ENCODE assay signal across 8 cellular contexts in genomic region chr1:154936416-154937050, GRCh38. TPM values are rescaled to one million over a fixed set of nuclear protein-coding genes. Genes with fewer than 3 reads are reported as not detected.
DNase-seq lines count a peak whose midpoint lies in the region; ATAC-seq and TF ChIP-seq lines count a peak whose summit lies in the region.

Gene PMVK (minus strand): TSS chr1:154936719. CDS start chr1:154936685, 34 bp downstream.

- peaks cover 49% of the 10 kb centered on the region for H3K4me1 Mint-ChIP-seq in activated naive CD8-positive, alpha-beta T cell (ENCODE audit: low read depth)
- H3K4me1 Mint-ChIP-seq in glutamatergic neuron (ENCODE audit: low read depth, unreplicated experiment) (peaks cover 20% of the 10 kb centered on the region), osteocyte (ENCODE audit: unreplicated experiment) (peaks cover 26% of the 10 kb centered on the region)

- H3K27ac Mint-ChIP-seq in activated naive CD8-positive, alpha-beta T cell: peak within 1 kb of the TSS; percentile 98
- H3K27ac Mint-ChIP-seq in glutamatergic neuron (ENCODE audit: unreplicated experiment): peak within 1 kb of the TSS; percentile 99
- H3K27ac Mint-ChIP-seq in osteocyte (ENCODE audit: unreplicated experiment): peak within 1 kb of the TSS; percentile 99

- peak within 1 kb of the TSS; percentile 100 for H3K27ac ChIP-seq in thymus (ENCODE audit: low read depth)

- DNase-seq in GM10266 (ENCODE audit: extremely low spot score) (peak; percentile 91), NCI-H1092 (lab: John Stamatoyannopoulos, UW) (peak; percentile 95), glutamatergic neuron (peak; percentile 91), osteocyte (ENCODE audit: extremely low spot score, unreplicated experiment) (peak; percentile 96)

- ATAC-seq in HG02588 (IDR thresholded peaks at IDR 0.05; ENCODE audit: unreplicated experiment): peak; percentile 69
- ATAC-seq in SK-N-SH treated with all-trans-retinoic acid at 6 μM for 48 hours: peak; percentile 92

- H3K27me3 ChIP-seq in thymus (ENCODE audit: control insufficient read depth, insufficient read depth): no peaks in the 10 kb centered on the region

- H3K36me3 Mint-ChIP-seq in activated naive CD8-positive, alpha-beta T cell: no peaks in the 10 kb centered on the region
- H3K36me3 Mint-ChIP-seq in glutamatergic neuron (ENCODE audit: unreplicated experiment) (no peaks in the 10 kb centered on the region), osteocyte (ENCODE audit: unreplicated experiment) (peaks cover under 1% of the 10 kb centered on the region)

- H3K36me3 ChIP-seq in thymus (ENCODE audit: control insufficient read depth, insufficient read depth): peaks cover 2% of the 10 kb centered on the region

- WGBS in thymus: under 1% methylated on average over 50 of the region's 50 CpGs

- peak; percentile 57 for TF ChIP-seq CTCF in GM10266 (IDR thresholded peaks at IDR 0.05; ENCODE audit: control insufficient read depth, insufficient read depth, low read depth, missing control alignments)
- no peak for TF ChIP-seq CTCF in glutamatergic neuron (IDR thresholded peaks at IDR 0.05; ENCODE audit: partially characterized antibody, unreplicated experiment)
- TF ChIP-seq CTCF in osteocyte (IDR thresholded peaks at IDR 0.05): peak; percentile 31

- peak within 1 kb of the TSS; percentile 67 for H3K4me3 ChIP-seq in thymus (ENCODE audit: low read length)

- H3K9me3 Mint-ChIP-seq in activated naive CD8-positive, alpha-beta T cell (ENCODE audit: low read depth): no peaks in the 10 kb centered on the region
- H3K9me3 Mint-ChIP-seq in glutamatergic neuron (ENCODE audit: unreplicated experiment): peaks cover 3% of the 10 kb centered on the region
- H3K9me3 Mint-ChIP-seq in osteocyte (ENCODE audit: unreplicated experiment): no peaks in the 10 kb centered on the region

- H3K4me3 Mint-ChIP-seq in activated naive CD8-positive, alpha-beta T cell: peak within 1 kb of the TSS; percentile 95
- peak within 1 kb of the TSS; percentile 99 for H3K4me3 Mint-ChIP-seq in glutamatergic neuron (ENCODE audit: unreplicated experiment)
- peak within 1 kb of the TSS; percentile 99 for H3K4me3 Mint-ChIP-seq in osteocyte (ENCODE audit: unreplicated experiment)

- H3K9me3 ChIP-seq in thymus (ENCODE audit: control insufficient read depth): no peaks in the 10 kb centered on the region

- no peaks in the 10 kb centered on the region for H3K27me3 Mint-ChIP-seq in activated naive CD8-positive, alpha-beta T cell
- peaks cover 2% of the 10 kb centered on the region for H3K27me3 Mint-ChIP-seq in glutamatergic neuron (ENCODE audit: unreplicated experiment)
- no peaks in the 10 kb centered on the region for H3K27me3 Mint-ChIP-seq in osteocyte (ENCODE audit: unreplicated experiment)

- peaks cover 7% of the 10 kb centered on the region for H3K4me1 ChIP-seq in thymus (ENCODE audit: control insufficient read depth, insufficient read depth, low read length)

TF ChIP-seq in SK-N-SH treated with all-trans-retinoic acid at 6 μM for 48 hours, 23 proteins besides CTCF, POLR2A, EP300 and RAD21:
- TF ChIP-seq, protein P1, sequence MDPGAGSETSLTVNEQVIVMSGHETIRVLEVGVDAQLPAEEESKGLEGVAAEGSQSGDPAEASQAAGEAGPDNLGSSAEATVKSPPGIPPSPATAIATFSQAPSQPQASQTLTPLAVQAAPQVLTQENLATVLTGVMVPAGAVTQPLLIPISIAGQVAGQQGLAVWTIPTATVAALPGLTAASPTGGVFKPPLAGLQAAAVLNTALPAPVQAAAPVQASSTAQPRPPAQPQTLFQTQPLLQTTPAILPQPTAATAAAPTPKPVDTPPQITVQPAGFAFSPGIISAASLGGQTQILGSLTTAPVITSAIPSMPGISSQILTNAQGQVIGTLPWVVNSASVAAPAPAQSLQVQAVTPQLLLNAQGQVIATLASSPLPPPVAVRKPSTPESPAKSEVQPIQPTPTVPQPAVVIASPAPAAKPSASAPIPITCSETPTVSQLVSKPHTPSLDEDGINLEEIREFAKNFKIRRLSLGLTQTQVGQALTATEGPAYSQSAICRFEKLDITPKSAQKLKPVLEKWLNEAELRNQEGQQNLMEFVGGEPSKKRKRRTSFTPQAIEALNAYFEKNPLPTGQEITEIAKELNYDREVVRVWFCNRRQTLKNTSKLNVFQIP (CRISPR knock-in tag; IDR thresholded peaks at IDR 0.05; ENCODE audit: borderline replicate concordance, low read depth): peak; percentile 65; the same call in 1 of the 2 replicates
- TF ChIP-seq BACH2 (CRISPR knock-in tag; IDR thresholded peaks at IDR 0.05; ENCODE audit: borderline replicate concordance): no peak

RNA-seq across cellular contexts. Expression of gene PMVK, which starts in this region (rescaled TPM):
- total RNA-seq in glutamatergic neuron (ENCODE audit: unreplicated experiment) (30.7 TPM), osteocyte (29.5 and 34.5 TPM in 2 replicates)
- polyA plus RNA-seq in thymus: 27.5 TPM

Comparison
In these comparisons a context has a peak if more than half of its experiments do, and no peak if none do; other contexts are left out.
1. Peak in every context shown above with its lines: DNase-seq, ATAC-seq, H3K4me3 ChIP-seq and H3K27ac ChIP-seq.